1 cellular context compared by ENCODE assay signal in the genomic region with DNA sequence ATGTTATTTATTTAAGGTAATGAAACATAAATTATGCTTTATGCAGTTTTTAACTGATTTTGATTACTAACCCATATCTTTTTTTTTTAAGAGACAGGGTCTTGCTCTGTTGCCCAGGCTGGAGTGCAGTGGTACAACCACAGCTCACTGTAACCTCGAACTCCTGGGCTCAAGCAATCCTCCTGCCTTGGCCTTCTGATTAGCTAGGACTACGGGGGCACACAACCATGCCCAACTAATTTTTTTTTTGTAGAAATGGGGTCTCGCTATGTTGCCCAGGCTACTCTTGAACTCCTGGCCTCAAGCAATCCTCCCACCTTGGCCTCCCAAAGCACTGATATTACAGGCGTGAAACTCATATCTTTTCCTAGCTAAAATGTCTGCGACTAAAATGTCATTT. TPM values are rescaled to one million over a fixed set of nuclear protein-coding genes. Genes with fewer than 3 reads are reported as not detected.
"Had no signal": no experiment of that assay in that cellular context is flagged by ENCODE, and none has a peak within 500 bp of the region (broad histone marks: within the 10 kb centered on the region; RNA-seq: fewer than 3 reads in every experiment).

No MANE protein-coding gene starts in this region.

RNA-seq across cellular contexts. Expression of gene RBKS, which starts 26.2 kb away (rescaled TPM):
- total RNA-seq: ascending aorta had no signal
